ENCODE assay signal across 22 cellular contexts in genomic region chr3:55286695-55287094, GRCh38.
"Had no signal": no experiment of that assay in that cellular context is flagged by ENCODE, and none has a peak within 500 bp of the region (broad histone marks: within the 10 kb centered on the region; RNA-seq: fewer than 3 reads in every experiment).

No MANE protein-coding gene starts in this region.

- H3K4me3 ChIP-seq: cardiac muscle cell, SK-N-MC had no signal

- H3K27me3 ChIP-seq: brain microvascular endothelial cell, cardiac muscle cell had no signal

- H3K36me3 ChIP-seq: brain microvascular endothelial cell, cardiac muscle cell had no signal

- ATAC-seq: activated CD4-positive, alpha-beta T cell treated with anti-CD3 and anti-CD28 coated beads for 36 hours; activated T-cell treated with anti-CD3 and anti-CD28 coated beads, Interleukin-2, amount 50 U/mL, for 72 hours; T-cell had no signal

- DNase-seq: activated CD4-positive, alpha-beta memory T cell treated with anti-CD3 and anti-CD28 coated beads, Interleukin-2, amount 10 ng/mL, durations not matched to agents 7 days and 5 days; activated CD4-positive, alpha-beta T cell treated with anti-CD3 and anti-CD28 coated beads for 36 hours; activated CD4-positive, alpha-beta T cell treated with anti-CD3 and anti-CD28 coated beads, Interleukin-2, amount 50 U/mL, for 1 hour; activated CD4-positive, CD25-positive, alpha-beta regulatory T cell; activated gamma-delta T cell treated with Interleukin-2 at 50 U/mL for 16 hours; activated naive CD4-positive, alpha-beta T cell treated with anti-CD3 and anti-CD28 coated beads, Interleukin-2, amount 10 ng/mL, durations not matched to agents 7 days and 5 days; activated naive CD8-positive, alpha-beta T cell treated with anti-CD3 and anti-CD28 coated beads for 36 hours; activated T-cell treated with anti-CD3 and anti-CD28 coated beads for 4 hours; activated T-cell treated with anti-CD3 and anti-CD28 coated beads, Interleukin-2, amount 50 U/mL, for 72 hours; brain microvascular endothelial cell; cerebellar nuclear complex; KG1; NCI-H1105; NCI-H1436; NCI-H1694 treated with DMSO at 0.1 percent for 48 hours; NCI-H2029 treated with DMSO at 0.1 percent for 48 hours; NCI-H510A treated with DMSO at 0.1 percent for 48 hours; T-cell; T-helper 2 cell; T1000 had no signal
